ENCODE assay signal across 8 cellular contexts in the genomic region with DNA sequence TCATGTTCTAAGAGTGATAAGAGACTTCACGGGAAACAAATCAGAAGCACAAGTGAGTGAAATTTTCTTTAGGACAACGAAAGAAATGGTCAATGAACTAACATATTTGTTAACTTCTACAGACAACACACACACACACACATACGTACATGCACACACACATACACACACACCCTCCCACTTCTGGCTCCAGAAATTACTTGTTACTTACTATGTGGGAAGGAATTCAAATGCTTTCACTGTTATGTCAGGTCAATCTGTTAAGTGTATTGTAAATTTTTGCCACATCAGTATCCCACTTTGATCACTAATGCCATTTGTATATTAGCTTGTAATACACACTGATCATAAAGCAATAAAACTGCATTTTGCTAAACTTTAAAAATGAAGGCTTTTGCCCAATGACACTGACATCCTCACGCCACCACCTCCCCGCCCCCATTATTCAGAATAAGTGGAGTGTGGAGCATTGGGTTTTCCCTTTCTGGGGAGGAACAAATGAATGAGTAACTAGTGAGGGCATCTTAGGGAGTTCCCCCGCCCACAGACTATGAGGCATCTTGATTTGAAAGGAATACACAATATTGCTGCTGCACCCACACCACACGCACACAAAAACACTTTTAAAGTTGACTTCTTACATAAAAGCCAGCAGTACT.
DNase-seq lines count a peak whose midpoint lies in the region; ATAC-seq, FAIRE-seq and TF ChIP-seq lines count a peak whose summit lies in the region.

No MANE protein-coding gene starts in this region.

- TF ChIP-seq EP300 in stomach (IDR thresholded peaks at IDR 0.05) = no peak

- no peaks in the 10 kb centered on the region for H3K9me3 Mint-ChIP-seq in activated T-helper 1 cell treated with anti-CD3 and anti-CD28 coated beads, Interleukin-12 subunit alpha, Interleukin-12 subunit beta, Interleukin-2, Interleukin-4 antibody, amounts not matched to agents 30 ng/mL and 10 ng/mL and 1 ng/mL, durations not matched to agents 14 hours and 24 hours and 36 hours

- H3K27ac Mint-ChIP-seq in activated T-helper 1 cell treated with anti-CD3 and anti-CD28 coated beads, Interleukin-12 subunit alpha, Interleukin-12 subunit beta, Interleukin-2, Interleukin-4 antibody, amounts not matched to agents 30 ng/mL and 10 ng/mL and 1 ng/mL, durations not matched to agents 14 hours and 24 hours and 36 hours = peak overlapping the region; percentile 88

- WGBS in stomach, 5 donors = 84 to 92% (median 89%) methylated on average over 7 of the region's 7 CpGs

- TF ChIP-seq CTCF in neutrophil (IDR thresholded peaks at IDR 0.05) (no peak), stomach (IDR thresholded peaks at IDR 0.05) (no peak)

- H3K4me3 ChIP-seq in neutrophil (ENCODE audit: low read depth in 1 of 2, low read length in 1 of 2) = no peak overlapping the region
- H3K4me3 ChIP-seq in stomach = no peak overlapping the region

- H3K27ac ChIP-seq in neutrophil = peak overlapping the region; percentile 91
- peak overlapping the region in 1 of 5 donors; percentile 36 for H3K27ac ChIP-seq in stomach

- peaks cover 100% of the 10 kb centered on the region in 2 experiments for H3K4me1 ChIP-seq in neutrophil (ENCODE audit: control insufficient read depth in 1 of 2, insufficient read depth in 1 of 2, low read depth in 1 of 2, low read length in 1 of 2)
- H3K4me1 ChIP-seq in stomach = peaks cover 6 to 80% (median 34%) of the 10 kb centered on the region in 4 donors

- peak overlapping the region; percentile 43 for H3K4me3 Mint-ChIP-seq in activated T-helper 1 cell treated with anti-CD3 and anti-CD28 coated beads, Interleukin-12 subunit alpha, Interleukin-12 subunit beta, Interleukin-2, Interleukin-4 antibody, amounts not matched to agents 30 ng/mL and 10 ng/mL and 1 ng/mL, durations not matched to agents 14 hours and 24 hours and 36 hours

- DNase-seq in HTR-8/SVneo (ENCODE audit: insufficient read length, low spot score) (no peak), stomach (no peak), NCI-H1930 (lab: John Stamatoyannopoulos, UW) (no peak), H4 (ENCODE audit: low spot score) (no peak)
- peak; percentile 71 for DNase-seq in activated T-helper 1 cell treated with anti-CD3 and anti-CD28 coated beads, Interleukin-12 subunit alpha, Interleukin-12 subunit beta, Interleukin-2, Interleukin-4 antibody, amounts not matched to agents 30 ng/mL and 10 ng/mL and 1 ng/mL, durations not matched to agents 14 hours and 24 hours and 36 hours (ENCODE audit: low spot score)

- H3K9me3 ChIP-seq in neutrophil (no peaks in the 10 kb centered on the region), stomach (no peaks in the 10 kb centered on the region)

- peaks cover 50% of the 10 kb centered on the region for H3K36me3 Mint-ChIP-seq in activated T-helper 1 cell treated with anti-CD3 and anti-CD28 coated beads, Interleukin-12 subunit alpha, Interleukin-12 subunit beta, Interleukin-2, Interleukin-4 antibody, amounts not matched to agents 30 ng/mL and 10 ng/mL and 1 ng/mL, durations not matched to agents 14 hours and 24 hours and 36 hours (ENCODE audit: low read depth)

- intact Hi-C loops in activated T-helper 1 cell treated with anti-CD3 and anti-CD28 coated beads, Interleukin-12 subunit alpha, Interleukin-12 subunit beta, Interleukin-2, Interleukin-4 antibody, amounts not matched to agents 30 ng/mL and 10 ng/mL and 1 ng/mL, durations not matched to agents 14 hours and 24 hours and 36 hours (cut with micrococcal nuclease) = loop anchor here (1.0 to 5.0 kb wide), 10 partner anchors 8 to 363 kb away; a partner anchor contains a TSS
- intact Hi-C loops in stomach (cut with DNase I; ENCODE audit: low total_unique reads) = no loop called here

- FAIRE-seq in HTR-8/SVneo (lab: Jason Lieb, UNC) = peak; percentile 40

- H3K27me3 ChIP-seq in neutrophil (no peaks in the 10 kb centered on the region), stomach (no peaks in the 10 kb centered on the region)

- H3K36me3 ChIP-seq in neutrophil (no peaks in the 10 kb centered on the region), stomach (no peaks in the 10 kb centered on the region)

- no peak for TF ChIP-seq POLR2A in stomach (IDR thresholded peaks at IDR 0.05)

- no peaks in the 10 kb centered on the region for H3K27me3 Mint-ChIP-seq in activated T-helper 1 cell treated with anti-CD3 and anti-CD28 coated beads, Interleukin-12 subunit alpha, Interleukin-12 subunit beta, Interleukin-2, Interleukin-4 antibody, amounts not matched to agents 30 ng/mL and 10 ng/mL and 1 ng/mL, durations not matched to agents 14 hours and 24 hours and 36 hours (ENCODE audit: insufficient read depth)

- H3K4me1 Mint-ChIP-seq in activated T-helper 1 cell treated with anti-CD3 and anti-CD28 coated beads, Interleukin-12 subunit alpha, Interleukin-12 subunit beta, Interleukin-2, Interleukin-4 antibody, amounts not matched to agents 30 ng/mL and 10 ng/mL and 1 ng/mL, durations not matched to agents 14 hours and 24 hours and 36 hours (ENCODE audit: low read depth) = peaks cover 97% of the 10 kb centered on the region

- ATAC-seq in GM19025 (IDR thresholded peaks at IDR 0.05; ENCODE audit: low read depth, unreplicated experiment) (peak; percentile 61), SK-N-SH treated with all-trans-retinoic acid at 6 μM for 48 hours (no peak)

TF ChIP-seq in SK-N-SH treated with all-trans-retinoic acid at 6 μM for 48 hours, 23 proteins besides CTCF, POLR2A, EP300 and RAD21:
- TF ChIP-seq TOX (CRISPR knock-in tag; IDR thresholded peaks at IDR 0.05; ENCODE audit: borderline replicate concordance) (no peak), ZC3H10 (CRISPR knock-in tag; IDR thresholded peaks at IDR 0.05) (no peak)
